Comparison of ENCODE assay signal across 19 cellular contexts in genomic region chr12:78622529-78623221, GRCh38.
A peak's percentile ranks its signal among the peaks of the same experiment; 100 is the strongest.
DNase-seq lines count a peak whose midpoint lies in the region; ATAC-seq and TF ChIP-seq lines count a peak whose summit lies in the region.
"Had no signal": no experiment of that assay in that cellular context is flagged by ENCODE, and none has a peak within 500 bp of the region (broad histone marks: within the 10 kb centered on the region; RNA-seq: fewer than 3 reads in every experiment).

No MANE protein-coding gene starts in this region.

- DNase-seq in LHCN-M2 (ENCODE audit: low read depth) (peak; percentile 37), neural progenitor cell (ENCODE audit: low spot score) (peak; percentile 21), Peyer's patch (no peak), NOMO-1 treated with DMSO at 0.1 percent for 48 hours (lab: John Stamatoyannopoulos, UW; ENCODE audit: unreplicated experiment) (no peak)
- no peak for DNase-seq in stimulated activated naive CD4-positive, alpha-beta T cell (lab: John Stamatoyannopoulos, UW)
- DNase-seq: ACHN, DMS79 treated with DMSO at 0.1 percent for 48 hours, MV-4-11, NCI-H1417 treated with DMSO at 0.1 percent for 48 hours, NCI-H1930, NCI-H774, SIG-M5, T-helper 17 cell had no signal

- peak; percentile 67 for ATAC-seq in GM19324 (IDR thresholded peaks at IDR 0.05; ENCODE audit: low FRiP score, unreplicated experiment)
- no peak for ATAC-seq in HG03520 (IDR thresholded peaks at IDR 0.05; ENCODE audit: unreplicated experiment)
- ATAC-seq: K562, T-helper 17 cell had no signal

- peaks cover 3% of the 10 kb centered on the region for H3K27me3 Mint-ChIP-seq in neural progenitor cell (ENCODE audit: insufficient read depth, low read depth)
- H3K27me3 Mint-ChIP-seq: T-helper 17 cell had no signal

- H3K4me3 ChIP-seq in ectodermal cell (ENCODE audit: insufficient read depth, low read depth, low read length) (no peak overlapping the region), neural progenitor cell (no peak overlapping the region), Peyer's patch (no peak overlapping the region)
- H3K4me3 ChIP-seq: K562 had no signal

- H3K36me3 Mint-ChIP-seq in neural progenitor cell, result no peaks in the 10 kb centered on the region

- H3K9me3 Mint-ChIP-seq in neural progenitor cell, result peaks cover 4% of the 10 kb centered on the region

- TF ChIP-seq POLR2A in Peyer's patch (IDR thresholded peaks at IDR 0.05), result no peak

- H3K4me1 Mint-ChIP-seq in neural progenitor cell, result peaks cover 16% of the 10 kb centered on the region
- H3K4me1 Mint-ChIP-seq: T-helper 17 cell had no signal

- H3K27ac Mint-ChIP-seq in neural progenitor cell, result no peak overlapping the region
- H3K27ac Mint-ChIP-seq: T-helper 17 cell had no signal

- H3K36me3 ChIP-seq in ectodermal cell (ENCODE audit: control insufficient read depth, insufficient read depth, low read length) (no peaks in the 10 kb centered on the region), neural progenitor cell (no peaks in the 10 kb centered on the region), Peyer's patch (no peaks in the 10 kb centered on the region)

- 72 to 88% methylated on average over 3 of the region's 3 CpGs for WGBS in ectodermal cell, 2 experiments

- no peak overlapping the region for H3K4me2 ChIP-seq in neural progenitor cell

- no peaks in the 10 kb centered on the region for H3K79me2 ChIP-seq in neural progenitor cell (ENCODE audit: low read depth)

- H3K9ac ChIP-seq in neural progenitor cell, result no peak overlapping the region

- peak overlapping the region; percentile 12 for H2AFZ ChIP-seq in neural progenitor cell (replicated peaks)

- H3K27ac ChIP-seq in ectodermal cell (ENCODE audit: insufficient read depth, low read depth, low read length, poor library complexity, severe bottlenecking) (peak overlapping the region; percentile 17), neural progenitor cell (peak overlapping the region; percentile 10), Peyer's patch (no peak overlapping the region)
- H3K27ac ChIP-seq: C4-2B, RWPE1 had no signal

- no peaks in the 10 kb centered on the region for H3K9me3 ChIP-seq in ectodermal cell (ENCODE audit: control insufficient read depth, low read length)
- no peaks in the 10 kb centered on the region for H3K9me3 ChIP-seq in neural progenitor cell (ENCODE audit: low read depth)
- H3K9me3 ChIP-seq in Peyer's patch, result no peaks in the 10 kb centered on the region

- H4K20me1 ChIP-seq in neural progenitor cell (ENCODE audit: low read depth), result no peaks in the 10 kb centered on the region

- peaks cover 10% of the 10 kb centered on the region for H3K4me1 ChIP-seq in ectodermal cell (ENCODE audit: control insufficient read depth, insufficient read depth, low read length)
- peaks cover 14% of the 10 kb centered on the region for H3K4me1 ChIP-seq in neural progenitor cell
- no peaks in the 10 kb centered on the region for H3K4me1 ChIP-seq in Peyer's patch

- H3F3A ChIP-seq in neural progenitor cell (ENCODE audit: low read depth), result peaks cover 5% of the 10 kb centered on the region

- no peak overlapping the region for H3K4me3 Mint-ChIP-seq in neural progenitor cell
- H3K4me3 Mint-ChIP-seq: T-helper 17 cell had no signal

- H3K27me3 ChIP-seq in ectodermal cell (ENCODE audit: control insufficient read depth, insufficient read depth, low read length, poor library complexity, severe bottlenecking) (no peaks in the 10 kb centered on the region), neural progenitor cell (no peaks in the 10 kb centered on the region), Peyer's patch (no peaks in the 10 kb centered on the region)

- TF ChIP-seq CTCF in neural progenitor cell (IDR thresholded peaks at IDR 0.05), result no peak
- TF ChIP-seq CTCF in Peyer's patch (IDR thresholded peaks at IDR 0.05), result no peak

Comparison
In these comparisons a context has a peak if more than half of its experiments do, and no peak if none do; other contexts are left out.
1. DNase-seq: peak in LHCN-M2 (single experiment) and neural progenitor cell (single experiment); none in stimulated activated naive CD4-positive, alpha-beta T cell (0 of 6), Peyer's patch (0 of 3) and NOMO-1 treated with DMSO at 0.1 percent for 48 hours (single experiment).
2. H3K27ac ChIP-seq: peak in ectodermal cell (single experiment) and neural progenitor cell (single experiment); none in Peyer's patch (0 of 4).